Comparison of ENCODE assay signal across 20 cellular contexts in genomic region chr5:178383919-178384814, GRCh38.
DNase-seq lines count a peak whose midpoint lies in the region; ATAC-seq and TF ChIP-seq lines count a peak whose summit lies in the region.
"Had no signal": no experiment of that assay in that cellular context is flagged by ENCODE, and none has a peak within 500 bp of the region (broad histone marks: within the 10 kb centered on the region; RNA-seq: fewer than 3 reads in every experiment).

No MANE protein-coding gene starts in this region.

- no peaks in the 10 kb centered on the region for H3K36me3 ChIP-seq in esophagus muscularis mucosa
- no peaks in the 10 kb centered on the region for H3K36me3 ChIP-seq in spleen

- peaks cover 7% of the 10 kb centered on the region for H3K27me3 Mint-ChIP-seq in activated CD8-positive, alpha-beta memory T cell treated with anti-CD3 and anti-CD28 coated beads, Interleukin-2, amount 10 ng/mL, durations not matched to agents 7 days and 5 days

- H3K4me1 Mint-ChIP-seq in activated CD8-positive, alpha-beta memory T cell treated with anti-CD3 and anti-CD28 coated beads, Interleukin-2, amount 10 ng/mL, durations not matched to agents 7 days and 5 days, result no peaks in the 10 kb centered on the region
- H3K4me1 Mint-ChIP-seq: stimulated activated effector memory CD8-positive, alpha-beta T cell treated with anti-CD3 and anti-CD28 coated beads, Interleukin-12 subunit alpha, Interleukin-12 subunit beta, amount 100 ng/mL, for 72 hours had no signal

- no peak for TF ChIP-seq CTCF in esophagus muscularis mucosa (IDR thresholded peaks at IDR 0.05)
- TF ChIP-seq CTCF in spleen (IDR thresholded peaks at IDR 0.05 in 8 of 11, conservative IDR thresholded peaks at IDR 0.05 in 3 of 11), result no peak

- H3K9me3 ChIP-seq in esophagus muscularis mucosa (no peaks in the 10 kb centered on the region), spleen (no peaks in the 10 kb centered on the region)
- H3K9me3 ChIP-seq: A549 had no signal

- peak overlapping the region; percentile 40 for H3K27ac Mint-ChIP-seq in activated CD8-positive, alpha-beta memory T cell treated with anti-CD3 and anti-CD28 coated beads, Interleukin-2, amount 10 ng/mL, durations not matched to agents 7 days and 5 days
- H3K27ac Mint-ChIP-seq: stimulated activated effector memory CD8-positive, alpha-beta T cell treated with anti-CD3 and anti-CD28 coated beads, Interleukin-12 subunit alpha, Interleukin-12 subunit beta, amount 100 ng/mL, for 72 hours had no signal

- TF ChIP-seq POLR2A in esophagus muscularis mucosa (IDR thresholded peaks at IDR 0.05; ENCODE audit: low read depth) (no peak), spleen (IDR thresholded peaks at IDR 0.05) (no peak)

- H3K4me1 ChIP-seq in esophagus muscularis mucosa (peaks cover 3 to 24% (median 19%) of the 10 kb centered on the region in 4 donors), spleen (peaks cover 0 to 17% (median 3%) of the 10 kb centered on the region in 6 donors)
- H3K4me1 ChIP-seq: A549 had no signal

- no peak for DNase-seq in activated CD8-positive, alpha-beta memory T cell treated with anti-CD3 and anti-CD28 coated beads, Interleukin-2, amount 10 ng/mL, durations not matched to agents 7 days and 5 days
- no peak for DNase-seq in activated CD8-positive, alpha-beta memory T cell treated with anti-CD3 and anti-CD28 coated beads for 24 hours
- DNase-seq in esophagus muscularis mucosa (ENCODE audit: extremely low spot score) (no peak), left kidney (ENCODE audit: low read depth, low spot score) (peak; percentile 77), spleen (peak; percentile 55), activated gamma-delta T cell (lab: John Stamatoyannopoulos, UW) (no peak), OCI-M1 (lab: John Stamatoyannopoulos, UW) (no peak)
- DNase-seq: activated naive CD4-positive, alpha-beta T cell treated with anti-CD3 and anti-CD28 coated beads, Interleukin-2, amount 50 U/mL, for 16 hours; activated T-cell treated with anti-CD3 and anti-CD28 coated beads, Interleukin-2, amount 50 U/mL, for 1 hour; foreskin melanocyte; naive B cell; NCI-H1694 treated with DMSO at 0.1 percent for 48 hours; SHP77 treated with DMSO at 0.1 percent for 48 hours; T-helper 1 cell had no signal

- no peak for TF ChIP-seq EP300 in esophagus muscularis mucosa (IDR thresholded peaks at IDR 0.05)

- intact Hi-C loops in esophagus muscularis mucosa (cut with DNase I) (no loop called here), spleen (cut with DNase I; ENCODE audit: low total_unique reads) (no loop called here)

- CTCF ChIA-PET in activated CD8-positive, alpha-beta memory T cell treated with anti-CD3 and anti-CD28 coated beads, Interleukin-2, amount 10 ng/mL, durations not matched to agents 7 days and 5 days (lab: Charles Lee), result no interaction called here

- no peak overlapping the region for H3K4me3 Mint-ChIP-seq in activated CD8-positive, alpha-beta memory T cell treated with anti-CD3 and anti-CD28 coated beads, Interleukin-2, amount 10 ng/mL, durations not matched to agents 7 days and 5 days
- H3K4me3 Mint-ChIP-seq: stimulated activated effector memory CD8-positive, alpha-beta T cell treated with anti-CD3 and anti-CD28 coated beads, Interleukin-12 subunit alpha, Interleukin-12 subunit beta, amount 100 ng/mL, for 72 hours had no signal

- no peak for ATAC-seq in activated CD8-positive, alpha-beta memory T cell treated with anti-CD3 and anti-CD28 coated beads, Interleukin-2, amount 10 ng/mL, durations not matched to agents 7 days and 5 days
- no peak for ATAC-seq in GM19324 (IDR thresholded peaks at IDR 0.05; ENCODE audit: low FRiP score, unreplicated experiment)
- ATAC-seq: A549 had no signal

- H3K36me3 Mint-ChIP-seq in activated CD8-positive, alpha-beta memory T cell treated with anti-CD3 and anti-CD28 coated beads, Interleukin-2, amount 10 ng/mL, durations not matched to agents 7 days and 5 days, result no peaks in the 10 kb centered on the region
- H3K36me3 Mint-ChIP-seq: naive B cell; stimulated activated effector memory CD8-positive, alpha-beta T cell treated with anti-CD3 and anti-CD28 coated beads, Interleukin-12 subunit alpha, Interleukin-12 subunit beta, amount 100 ng/mL, for 72 hours had no signal

- H3K27ac ChIP-seq in esophagus muscularis mucosa (replicated peaks in 1 of 4) (no peak overlapping the region), spleen (no peak overlapping the region)
- H3K27ac ChIP-seq: A549, C4-2B, coronary artery had no signal

- 55% methylated on average over 33 of the region's 42 CpGs for WGBS in esophagus muscularis mucosa
- 61 to 73% (median 67%) methylated on average over 30 to 42 of the region's 42 CpGs for WGBS in spleen, 5 donors

- no peaks in the 10 kb centered on the region for H3K9me3 Mint-ChIP-seq in activated CD8-positive, alpha-beta memory T cell treated with anti-CD3 and anti-CD28 coated beads, Interleukin-2, amount 10 ng/mL, durations not matched to agents 7 days and 5 days (ENCODE audit: low read depth)
- H3K9me3 Mint-ChIP-seq: naive B cell; stimulated activated effector memory CD8-positive, alpha-beta T cell treated with anti-CD3 and anti-CD28 coated beads, Interleukin-12 subunit alpha, Interleukin-12 subunit beta, amount 100 ng/mL, for 72 hours had no signal

- H3K4me3 ChIP-seq in esophagus muscularis mucosa (peak overlapping the region; percentile 17 to 33 (median 22)), spleen (no peak overlapping the region)
- H3K4me3 ChIP-seq: A549, coronary artery, lung had no signal

- H3K27me3 ChIP-seq in esophagus muscularis mucosa (peaks cover 0 to 36% (median 0%) of the 10 kb centered on the region in 4 donors), spleen (replicated peaks in 1 of 7) (peaks cover 0 to 35% (median 8%) of the 10 kb centered on the region in 7 donors)

Comparison
In these comparisons a context has a peak if more than half of its experiments do, and no peak if none do; other contexts are left out.
1. DNase-seq: peak in left kidney (single experiment) and spleen (single experiment); none in activated CD8-positive, alpha-beta memory T cell treated with anti-CD3 and anti-CD28 coated beads, Interleukin-2, amount 10 ng/mL, durations not matched to agents 7 days and 5 days (single experiment), activated CD8-positive, alpha-beta memory T cell treated with anti-CD3 and anti-CD28 coated beads for 24 hours (single experiment), esophagus muscularis mucosa (single experiment), activated gamma-delta T cell (single experiment) and OCI-M1 (single experiment).
2. H3K4me3 ChIP-seq: peak in esophagus muscularis mucosa (4 of 4); none in spleen (0 of 8).